ENCODE assay signal across 1 cellular context in genomic region chr16:8863594-8864424, GRCh38.
TF ChIP-seq lines count a peak whose summit lies in the region.

No MANE protein-coding gene starts in this region.

TF ChIP-seq in H1, 55 proteins besides CTCF, POLR2A, EP300 and RAD21:
- no peak for TF ChIP-seq SP4 (IDR thresholded peaks at IDR 0.05; ENCODE audit: low read length)
- peak; percentile 80; the same call in 1 of the 2 replicates for TF ChIP-seq POLR2AphosphoS5 (IDR thresholded peaks at IDR 0.05; ENCODE audit: low read depth, low read length)
